In genomic region chr4:152307669-152308068, GRCh38 we compare ENCODE assay signal across 24 cellular contexts.
A peak's percentile ranks its signal among the peaks of the same experiment; 100 is the strongest.
DNase-seq lines count a peak whose midpoint lies in the region; ATAC-seq and TF ChIP-seq lines count a peak whose summit lies in the region.
"Had no signal": no experiment of that assay in that cellular context is flagged by ENCODE, and none has a peak within 500 bp of the region (broad histone marks: within the 10 kb centered on the region; RNA-seq: fewer than 3 reads in every experiment).

No MANE protein-coding gene starts in this region.

- H3K79me2 ChIP-seq in GM23338 (replicated peaks; ENCODE audit: insufficient read depth) = no peaks in the 10 kb centered on the region

- no peaks in the 10 kb centered on the region for H3F3A ChIP-seq in GM23338 (replicated peaks; ENCODE audit: low read depth)

- H3K36me3 Mint-ChIP-seq in GM23338 (ENCODE audit: low read depth) (no peaks in the 10 kb centered on the region), CD14-positive monocyte (no peaks in the 10 kb centered on the region)
- H3K36me3 Mint-ChIP-seq: brain, IgD-negative memory B cell, neural progenitor cell had no signal

- H3K9me3 Mint-ChIP-seq in GM23338 (no peaks in the 10 kb centered on the region), CD14-positive monocyte (peaks cover 0 to 3% (median 0%) of the 10 kb centered on the region in 7 donors)
- H3K9me3 Mint-ChIP-seq: activated T-cell treated with anti-CD3 and anti-CD28 coated beads, Interleukin-2, amount 50 U/mL, for 24 hours; neural progenitor cell; stimulated activated naive CD8-positive, alpha-beta T cell treated with anti-CD3 and anti-CD28 coated beads, Interleukin-15, amount 100 ng/mL, for 72 hours had no signal

- H3K27ac Mint-ChIP-seq in GM23338 (no peak overlapping the region), CD14-positive monocyte (no peak overlapping the region)
- H3K27ac Mint-ChIP-seq: activated T-cell treated with anti-CD3 and anti-CD28 coated beads, Interleukin-2, amount 50 U/mL, for 24 hours; brain; IgD-negative memory B cell; neural progenitor cell; stimulated activated naive CD8-positive, alpha-beta T cell treated with anti-CD3 and anti-CD28 coated beads, Interleukin-15, amount 100 ng/mL, for 72 hours had no signal

- intact Hi-C loops in left lung (cut with DNase I) = no loop called here
- intact Hi-C loops in CD14-positive monocyte (cut with micrococcal nuclease) = no loop called here

- no peaks in the 10 kb centered on the region for H3K9me3 ChIP-seq in left lung
- H3K9me3 ChIP-seq: heart left ventricle, tibial nerve had no signal

- H3K27me3 Mint-ChIP-seq in GM23338 (ENCODE audit: insufficient read depth, low read depth, poor library complexity) = no peaks in the 10 kb centered on the region
- peaks cover 0 to 1% (median 0%) of the 10 kb centered on the region in 3 donors for H3K27me3 Mint-ChIP-seq in CD14-positive monocyte (ENCODE audit: low read depth in 3 of 3)
- H3K27me3 Mint-ChIP-seq: activated T-cell treated with anti-CD3 and anti-CD28 coated beads, Interleukin-2, amount 50 U/mL, for 24 hours; IgD-negative memory B cell; stimulated activated naive CD8-positive, alpha-beta T cell treated with anti-CD3 and anti-CD28 coated beads, Interleukin-15, amount 100 ng/mL, for 72 hours had no signal

- no peak overlapping the region for H3K4me2 ChIP-seq in GM23338
- H3K4me2 ChIP-seq: neural progenitor cell had no signal

- peak; percentile 14 for DNase-seq in NCI-H1105 treated with DMSO at 0.1 percent for 48 hours (lab: John Stamatoyannopoulos, UW)
- DNase-seq in NCI-H1105 (lab: John Stamatoyannopoulos, UW) = no peak
- DNase-seq in GM23338 (ENCODE audit: low spot score) = peak; percentile 14
- peak; percentile 72 for DNase-seq in NCI-H526 treated with DMSO at 0.1 percent for 48 hours (lab: John Stamatoyannopoulos, UW)
- no peak for DNase-seq in left lung
- no peak for DNase-seq in CD14-positive monocyte (ENCODE audit: low spot score)
- no peak for DNase-seq in amygdala (lab: John Stamatoyannopoulos, UW)
- DNase-seq: activated CD4-positive, alpha-beta T cell treated with anti-CD3 and anti-CD28 coated beads for 48 hours; activated gamma-delta T cell treated with Interleukin-2 at 50 U/mL for 16 hours; activated T-cell treated with anti-CD3 and anti-CD28 coated beads, Interleukin-2, amount 50 U/mL, for 24 hours; effector CD8-positive, alpha-beta T cell; erythroblast; heart left ventricle; mammary epithelial cell; NCI-H187; NCI-H226; RPMI8226; stimulated activated naive CD8-positive, alpha-beta T cell treated with anti-CD3 and anti-CD28 coated beads, Interleukin-15, amount 100 ng/mL, for 72 hours had no signal

- H3K4me3 Mint-ChIP-seq in GM23338 (no peak overlapping the region), CD14-positive monocyte (no peak overlapping the region)
- H3K4me3 Mint-ChIP-seq: activated T-cell treated with anti-CD3 and anti-CD28 coated beads, Interleukin-2, amount 50 U/mL, for 24 hours; brain; IgD-negative memory B cell; neural progenitor cell; stimulated activated naive CD8-positive, alpha-beta T cell treated with anti-CD3 and anti-CD28 coated beads, Interleukin-15, amount 100 ng/mL, for 72 hours had no signal

- H3K27me3 ChIP-seq in GM23338 (ENCODE audit: insufficient read depth) (no peaks in the 10 kb centered on the region), left lung (no peaks in the 10 kb centered on the region)
- H3K27me3 ChIP-seq: heart left ventricle, neural progenitor cell, tibial nerve had no signal

- H3K27ac ChIP-seq in GM23338 (ENCODE audit: low read depth) (no peak overlapping the region), left lung (no peak overlapping the region)
- H3K27ac ChIP-seq: heart left ventricle, neural progenitor cell, tibial nerve had no signal

- H3K4me3 ChIP-seq in GM23338 (no peak overlapping the region), left lung (no peak overlapping the region)
- H3K4me3 ChIP-seq: heart left ventricle, neural progenitor cell, tibial nerve had no signal

- ATAC-seq in GM23338 (peak; percentile 52; the same call in 2 of the 3 replicates), left lung (peak; percentile 36), GM18873 (IDR thresholded peaks at IDR 0.05; ENCODE audit: low FRiP score, unreplicated experiment) (no peak)
- ATAC-seq: heart left ventricle; SK-N-SH treated with all-trans-retinoic acid at 6 μM for 48 hours; stimulated activated naive CD8-positive, alpha-beta T cell treated with anti-CD3 and anti-CD28 coated beads, Interleukin-15, amount 100 ng/mL, for 72 hours had no signal

- H3K4me1 Mint-ChIP-seq in GM23338 = peaks cover 19% of the 10 kb centered on the region; the same call in 2 of the 3 replicates
- H3K4me1 Mint-ChIP-seq in CD14-positive monocyte = no peaks in the 10 kb centered on the region
- H3K4me1 Mint-ChIP-seq: neural progenitor cell; stimulated activated naive CD8-positive, alpha-beta T cell treated with anti-CD3 and anti-CD28 coated beads, Interleukin-15, amount 100 ng/mL, for 72 hours had no signal

- H3K9me2 ChIP-seq in GM23338 (ENCODE audit: insufficient read depth) = peaks cover 8% of the 10 kb centered on the region

- 0 out of 2 replicates have a peak, but pooled peaks cover 7% of the 10 kb centered on the region for H3K4me1 ChIP-seq in GM23338 (ENCODE audit: insufficient read depth)
- peaks cover 0 to 3% of the 10 kb centered on the region in 2 donors for H3K4me1 ChIP-seq in left lung
- H3K4me1 ChIP-seq: heart left ventricle, neural progenitor cell, tibial nerve had no signal

- H3K36me3 ChIP-seq in GM23338 (ENCODE audit: insufficient read depth) = no peaks in the 10 kb centered on the region
- no peaks in the 10 kb centered on the region for H3K36me3 ChIP-seq in left lung
- H3K36me3 ChIP-seq: heart left ventricle, neural progenitor cell, tibial nerve had no signal

- peak in 1 of 2 experiments; percentile 33; a peak in 2 of 4 replicates for TF ChIP-seq CTCF in GM23338 (conservative IDR thresholded peaks at IDR 0.05; ENCODE audit: low read depth in 2 of 2)
- TF ChIP-seq CTCF in left lung (IDR thresholded peaks at IDR 0.05) = no peak
- no peak for TF ChIP-seq CTCF in CD14-positive monocyte (IDR thresholded peaks at IDR 0.05)

- no peak overlapping the region for H2AFZ ChIP-seq in GM23338
- H2AFZ ChIP-seq: neural progenitor cell had no signal

- H4K20me1 ChIP-seq in GM23338 (replicated peaks; ENCODE audit: insufficient read depth) = no peaks in the 10 kb centered on the region

TF ChIP-seq in GM23338, 12 proteins besides CTCF, POLR2A, EP300 and RAD21 (continues in another document):
- no peak for TF ChIP-seq NANOG (IDR thresholded peaks at IDR 0.05; ENCODE audit: borderline replicate concordance)
- TF ChIP-seq EZH2phosphoT487 (IDR thresholded peaks at IDR 0.05; ENCODE audit: unreplicated experiment) = no peak
- TF ChIP-seq CREB1 (CRISPR knock-in tag; IDR thresholded peaks at IDR 0.05; ENCODE audit: low read depth) = no peak

Comparison
In these comparisons a context has a peak if more than half of its experiments do, and no peak if none do; other contexts are left out.
1. DNase-seq: peak in NCI-H1105 treated with DMSO at 0.1 percent for 48 hours (single experiment), GM23338 (single experiment) and NCI-H526 treated with DMSO at 0.1 percent for 48 hours (single experiment); none in NCI-H1105 (single experiment), left lung (0 of 2), CD14-positive monocyte (single experiment) and amygdala (0 of 56).